Comparison of ENCODE assay signal across 25 cellular contexts in the genomic region with DNA sequence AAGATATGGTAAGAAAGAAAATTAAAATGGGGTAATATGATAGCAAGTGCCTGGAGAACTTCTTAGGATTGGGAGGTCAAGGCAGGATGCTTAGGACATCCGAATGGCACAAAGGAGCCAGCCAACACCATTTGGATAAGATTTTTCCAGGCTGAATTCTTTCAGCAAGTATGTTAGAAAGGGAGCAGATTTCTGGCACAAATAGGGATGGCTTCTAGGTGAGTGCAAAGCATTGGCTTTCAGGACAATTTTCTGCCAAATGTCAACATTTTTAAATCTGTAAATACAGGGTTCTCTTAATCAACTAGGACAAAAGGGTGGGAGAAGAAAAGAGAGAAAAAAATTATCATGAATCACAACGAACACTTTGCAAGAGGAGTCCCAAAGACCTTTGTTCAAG.
"Had no signal": no experiment of that assay in that cellular context is flagged by ENCODE, and none has a peak within 500 bp of the region (broad histone marks: within the 10 kb centered on the region; RNA-seq: fewer than 3 reads in every experiment).

No MANE protein-coding gene starts in this region.

- ATAC-seq: effector memory CD8-positive, alpha-beta T cell; esophagus mucosa; gastrocnemius medialis; heart right ventricle; left cardiac atrium; left lung; left ventricle myocardium superior; lower lobe of right lung; mucosa of descending colon had no signal

- DNase-seq: colonic mucosa; cortex of kidney; effector CD8-positive, alpha-beta T cell; effector memory CD8-positive, alpha-beta T cell; endodermal cell; erythroblast; esophagus squamous epithelium; foreskin fibroblast; foreskin melanocyte; gastrocnemius medialis; glutamatergic neuron; head of caudate nucleus; heart right ventricle; hippocampal formation; left cardiac atrium; left lung; left ventricle myocardium superior; lower lobe of right lung; mesenchymal stem cell; mucosa of descending colon; naive B cell had no signal

- H3K4me1 ChIP-seq: colonic mucosa, esophagus squamous epithelium, gastrocnemius medialis, heart right ventricle, left lung, lower lobe of right lung had no signal

- H3K4me3 ChIP-seq: colonic mucosa, esophagus squamous epithelium, gastrocnemius medialis, heart right ventricle, left lung, lower lobe of right lung, mucosa of descending colon had no signal

- H3K9me3 Mint-ChIP-seq: mesothelial cell of epicardium had no signal

- H3K27ac Mint-ChIP-seq: dendritic cell treated with granulocyte-macrophage colony-stimulating factor and Interleukin-4, amounts not matched to agents 40 ng/mL and 50 ng/mL, for 4 days; effector memory CD8-positive, alpha-beta T cell; endodermal cell; mesothelial cell of epicardium; naive B cell had no signal

- H3K36me3 ChIP-seq: colonic mucosa, esophagus squamous epithelium, gastrocnemius medialis, heart right ventricle, left lung, lower lobe of right lung had no signal

- H3K4me1 Mint-ChIP-seq: mesothelial cell of epicardium, naive B cell had no signal

- H3K27ac ChIP-seq: colonic mucosa, epithelial cell of prostate, esophagus squamous epithelium, gastrocnemius medialis, heart right ventricle, left lung, lower lobe of right lung had no signal

- H3K27me3 ChIP-seq: colonic mucosa, esophagus squamous epithelium, gastrocnemius medialis, left lung had no signal

- H3K36me3 Mint-ChIP-seq: mesothelial cell of epicardium, naive B cell had no signal

- H3K4me3 Mint-ChIP-seq: dendritic cell treated with granulocyte-macrophage colony-stimulating factor and Interleukin-4, amounts not matched to agents 40 ng/mL and 50 ng/mL, for 4 days; effector memory CD8-positive, alpha-beta T cell; endodermal cell; mesothelial cell of epicardium; naive B cell had no signal

- H3K27me3 Mint-ChIP-seq: dendritic cell treated with granulocyte-macrophage colony-stimulating factor and Interleukin-4, amounts not matched to agents 40 ng/mL and 50 ng/mL, for 4 days had no signal
